ENCODE assay signal across 10 cellular contexts in the genomic region with DNA sequence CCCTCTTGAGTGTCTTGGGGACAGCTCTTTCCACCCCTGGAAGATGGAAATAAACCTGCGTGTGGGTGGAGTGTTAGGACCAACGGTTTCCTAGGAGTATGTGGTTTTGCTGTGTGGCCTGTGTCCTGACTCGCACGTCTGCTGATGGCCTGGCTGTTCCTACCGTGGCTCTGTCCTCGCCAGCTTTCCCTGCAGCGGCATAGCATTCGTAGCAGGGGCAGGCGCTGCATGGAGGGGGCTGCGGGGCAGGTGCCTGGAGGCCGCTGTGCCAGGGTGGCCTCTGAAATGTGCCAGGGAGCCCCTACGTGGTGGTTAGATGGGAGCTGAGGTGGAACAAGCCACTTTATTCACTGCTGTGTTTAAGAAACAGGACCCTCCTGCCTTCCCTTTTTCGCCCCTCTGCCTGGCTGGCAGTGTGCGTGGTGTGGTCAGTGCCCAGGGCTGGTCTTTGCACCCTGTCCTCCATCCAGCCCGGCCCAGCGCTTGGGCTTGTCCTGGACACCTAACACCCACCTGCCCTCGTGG. TPM values are rescaled to one million over a fixed set of nuclear protein-coding genes. Genes with fewer than 3 reads are reported as not detected.
DNase-seq lines count a peak whose midpoint lies in the region; ATAC-seq, FAIRE-seq and TF ChIP-seq lines count a peak whose summit lies in the region.
"Had no signal": no experiment of that assay in that cellular context is flagged by ENCODE, and none has a peak within 500 bp of the region (broad histone marks: within the 10 kb centered on the region; RNA-seq: fewer than 3 reads in every experiment).

No MANE protein-coding gene starts in this region.

- H3K9ac ChIP-seq in colonic mucosa (ENCODE audit: low read depth in 2 of 2, low read length in 2 of 2) (peak overlapping the region in 1 of 2 donors; percentile 8), trophoblast cell (ENCODE audit: low read length) (no peak overlapping the region), mesendoderm (ENCODE audit: low read length) (no peak overlapping the region)

- no peak overlapping the region for H3K56ac ChIP-seq in mesendoderm (ENCODE audit: low read length)

- no peak overlapping the region for H3K4me3 ChIP-seq in colonic mucosa
- no peak overlapping the region for H3K4me3 ChIP-seq in trophoblast cell (ENCODE audit: low read depth, low read length)
- H3K4me3 ChIP-seq in mesendoderm (ENCODE audit: low read length), result no peak overlapping the region

- H3K4ac ChIP-seq in trophoblast cell (ENCODE audit: low read depth, low read length), result no peak overlapping the region
- no peak overlapping the region for H3K4ac ChIP-seq in mesendoderm (ENCODE audit: low read depth, low read length)

- H3K27me3 Mint-ChIP-seq in HFFc6 (ENCODE audit: insufficient read depth), result peaks cover 53% of the 10 kb centered on the region
- H3K27me3 Mint-ChIP-seq: activated B cell treated with CpG ODN at 0.5 μM for 24 hours had no signal

- H3K79me1 ChIP-seq in trophoblast cell (ENCODE audit: low read length) (peaks cover 8% of the 10 kb centered on the region), mesendoderm (ENCODE audit: low read length) (peaks cover 12% of the 10 kb centered on the region)

- H3K9me3 Mint-ChIP-seq in HFFc6, result peaks cover 16% of the 10 kb centered on the region
- H3K9me3 Mint-ChIP-seq: activated B cell treated with CpG ODN at 0.5 μM for 24 hours had no signal

- H4K8ac ChIP-seq in trophoblast cell (ENCODE audit: low read depth, low read length) (no peak overlapping the region), mesendoderm (ENCODE audit: low read depth, low read length) (no peak overlapping the region)

- no peak overlapping the region for H4K5ac ChIP-seq in mesendoderm (ENCODE audit: low read length)

- H3K27me3 ChIP-seq in colonic mucosa (no peaks in the 10 kb centered on the region), trophoblast cell (ENCODE audit: insufficient read depth, low read length) (no peaks in the 10 kb centered on the region), mesendoderm (ENCODE audit: insufficient read depth, low read length, poor library complexity) (no peaks in the 10 kb centered on the region)

- no peak for TF ChIP-seq CTCF in C4-2B (conservative IDR thresholded peaks at IDR 0.05)
- TF ChIP-seq CTCF in HFFc6 (IDR thresholded peaks at IDR 0.05), result no peak
- no peak for TF ChIP-seq CTCF in colonic mucosa (IDR thresholded peaks at IDR 0.05)

- ATAC-seq in HG02763 (IDR thresholded peaks at IDR 0.05; ENCODE audit: unreplicated experiment), result no peak
- no peak for ATAC-seq in HG02973 (IDR thresholded peaks at IDR 0.05; ENCODE audit: unreplicated experiment)

- H3K4me1 ChIP-seq in colonic mucosa (peaks cover 65% of the 10 kb centered on the region), trophoblast cell (ENCODE audit: control insufficient read depth in 1 of 2, insufficient read depth in 2 of 2, low read length in 2 of 2) (peaks cover 20 to 21% of the 10 kb centered on the region in 2 experiments), mesendoderm (ENCODE audit: control insufficient read depth, low read depth, low read length) (no peaks in the 10 kb centered on the region)

- FAIRE-seq in HTR-8/SVneo (lab: Jason Lieb, UNC), result no peak

- H2BK5ac ChIP-seq in trophoblast cell (ENCODE audit: low read depth, low read length, poor library complexity), result no peak overlapping the region
- no peak overlapping the region for H2BK5ac ChIP-seq in mesendoderm (ENCODE audit: low read length)

- H3K36me3 Mint-ChIP-seq in HFFc6 (ENCODE audit: low read depth), result peaks cover 25% of the 10 kb centered on the region

- no peak for DNase-seq in HFFc6
- no peak for DNase-seq in colonic mucosa
- DNase-seq in trophoblast cell, result peak in 1 of 2 donors; percentile 1
- no peak for DNase-seq in mesendoderm
- no peak for DNase-seq in HTR-8/SVneo (ENCODE audit: insufficient read length, low spot score)
- DNase-seq: activated B cell treated with CpG ODN at 0.5 μM for 24 hours, NCI-H1417 treated with DMSO at 0.1 percent for 48 hours had no signal

- no peaks in the 10 kb centered on the region for H3K9me3 ChIP-seq in colonic mucosa
- H3K9me3 ChIP-seq in trophoblast cell (ENCODE audit: insufficient read depth, low read depth, low read length), result peaks cover 3% of the 10 kb centered on the region

- H4K91ac ChIP-seq in trophoblast cell (ENCODE audit: low read depth, low read length), result no peak overlapping the region

- H2AFZ ChIP-seq in trophoblast cell (ENCODE audit: insufficient read depth, low read length, poor library complexity), result no peak overlapping the region

- peak overlapping the region; percentile 12 for H4K12ac ChIP-seq in trophoblast cell (ENCODE audit: low read depth, low read length)

- H2AK5ac ChIP-seq in trophoblast cell (ENCODE audit: low read length) (no peak overlapping the region), mesendoderm (ENCODE audit: low read length) (no peak overlapping the region)

- no peak overlapping the region for H2BK15ac ChIP-seq in mesendoderm (replicated peaks; ENCODE audit: low read depth)

- no peak overlapping the region for H3K14ac ChIP-seq in trophoblast cell (ENCODE audit: low read length)

- H2BK12ac ChIP-seq in trophoblast cell (ENCODE audit: low read length), result no peak overlapping the region

- no peak overlapping the region for H3K4me2 ChIP-seq in trophoblast cell (ENCODE audit: low read length)
- H3K4me2 ChIP-seq in mesendoderm (ENCODE audit: low read length), result no peak overlapping the region

- H3K18ac ChIP-seq in trophoblast cell (ENCODE audit: low read length) (no peak overlapping the region), mesendoderm (ENCODE audit: low read length) (no peak overlapping the region)

- no peak overlapping the region; the same call in 1 of the 2 replicates for H3K4me3 Mint-ChIP-seq in HFFc6

- H3K27ac ChIP-seq in C4-2B (peak overlapping the region; percentile 68), colonic mucosa (peak overlapping the region; percentile 45), trophoblast cell (ENCODE audit: low read depth, low read length) (no peak overlapping the region), mesendoderm (ENCODE audit: low read depth, low read length) (no peak overlapping the region)

- H3K36me3 ChIP-seq in colonic mucosa, result peaks cover 13% of the 10 kb centered on the region
- peaks cover 73 to 83% of the 10 kb centered on the region in 2 experiments for H3K36me3 ChIP-seq in trophoblast cell (ENCODE audit: control insufficient read depth in 1 of 2, insufficient read depth in 2 of 2, low read length in 2 of 2)
- peaks cover 12% of the 10 kb centered on the region for H3K36me3 ChIP-seq in mesendoderm (ENCODE audit: control insufficient read depth, insufficient read depth, low read length)

- no peak overlapping the region for H2BK120ac ChIP-seq in trophoblast cell (ENCODE audit: insufficient read depth, low read length, poor library complexity)
- no peak overlapping the region for H2BK120ac ChIP-seq in mesendoderm (ENCODE audit: low read depth, low read length)

- H3K23ac ChIP-seq in trophoblast cell (ENCODE audit: low read length) (no peak overlapping the region), mesendoderm (ENCODE audit: low read length) (no peak overlapping the region)

- no CpG with 5 or more reads among the region's 17 CpGs for WGBS in trophoblast cell (ENCODE audit: extremely low coverage, insufficient coverage, insufficient read length)
- WGBS in mesendoderm (ENCODE audit: extremely low coverage, insufficient coverage, low lambda C conversion rate), result no CpG with 5 or more reads among the region's 17 CpGs

- peak overlapping the region; percentile 87 for H3K27ac Mint-ChIP-seq in HFFc6

- intact Hi-C loops in colonic mucosa (cut with DNase I), result no loop called here

- peaks cover 61% of the 10 kb centered on the region for H3K4me1 Mint-ChIP-seq in HFFc6 (ENCODE audit: low read depth)

- H3K79me2 ChIP-seq in trophoblast cell (ENCODE audit: control insufficient read depth, insufficient read depth, low read length, poor library complexity) (peaks cover 1% of the 10 kb centered on the region), mesendoderm (ENCODE audit: control insufficient read depth, insufficient read depth, low read length) (peaks cover 6% of the 10 kb centered on the region)

RNA-seq across cellular contexts. Expression of a gene that starts 10.6 kb away (rescaled TPM):
- total RNA-seq in HFFc6 (2021; fragmentation: NEBNext Ultra II Directional; extraction: Animal tissue kit (Norgen Biotek cat#: 25700)), result 100 to 1,000 TPM; 475 to 624 (median 523) TPM
- total RNA-seq in colonic mucosa, result 100 to 1,000 TPM; 148 to 298 TPM
- polyA plus RNA-seq in trophoblast cell (2013), result 106 and 112 TPM in 2 replicates
- polyA plus RNA-seq in mesendoderm (2013, experiment 1 of 2), result 1.9 TPM
- polyA plus RNA-seq in mesendoderm (2013, experiment 2 of 2), result 1.6 TPM

RNA-seq across cellular contexts. Expression of a gene that starts 26.8 kb away (rescaled TPM):
- 10 to 100 TPM; 12.8 to 15.6 (median 13.6) TPM for total RNA-seq in HFFc6 (2021; fragmentation: NEBNext Ultra II Directional; extraction: Animal tissue kit (Norgen Biotek cat#: 25700))
- total RNA-seq in colonic mucosa, result 10 to 100 TPM; 24.5 to 46.1 TPM
- 16.0 and 17.2 TPM in 2 replicates for polyA plus RNA-seq in trophoblast cell (2013)
- 6.8 TPM for polyA plus RNA-seq in mesendoderm (2013, experiment 1 of 2)
- polyA plus RNA-seq in mesendoderm (2013, experiment 2 of 2), result 7.4 TPM

RNA-seq across cellular contexts. Expression of a gene that starts 34.0 kb away (rescaled TPM):
- 100 to 1,000 TPM; 116 to 128 (median 118) TPM for total RNA-seq in HFFc6 (2021; fragmentation: NEBNext Ultra II Directional; extraction: Animal tissue kit (Norgen Biotek cat#: 25700))
- total RNA-seq in colonic mucosa, result 100 to 1,000 TPM; 136 to 138 TPM
- 106 and 112 TPM in 2 replicates for polyA plus RNA-seq in trophoblast cell (2013)
- 76.4 TPM for polyA plus RNA-seq in mesendoderm (2013, experiment 1 of 2)
- 75.9 TPM for polyA plus RNA-seq in mesendoderm (2013, experiment 2 of 2)

Comparison
In these comparisons a context has a peak if more than half of its experiments do, and no peak if none do; other contexts are left out.
1. H3K27ac ChIP-seq: peak in C4-2B (single experiment) and colonic mucosa (single experiment); none in trophoblast cell (single experiment) and mesendoderm (single experiment).